In the genomic region with DNA sequence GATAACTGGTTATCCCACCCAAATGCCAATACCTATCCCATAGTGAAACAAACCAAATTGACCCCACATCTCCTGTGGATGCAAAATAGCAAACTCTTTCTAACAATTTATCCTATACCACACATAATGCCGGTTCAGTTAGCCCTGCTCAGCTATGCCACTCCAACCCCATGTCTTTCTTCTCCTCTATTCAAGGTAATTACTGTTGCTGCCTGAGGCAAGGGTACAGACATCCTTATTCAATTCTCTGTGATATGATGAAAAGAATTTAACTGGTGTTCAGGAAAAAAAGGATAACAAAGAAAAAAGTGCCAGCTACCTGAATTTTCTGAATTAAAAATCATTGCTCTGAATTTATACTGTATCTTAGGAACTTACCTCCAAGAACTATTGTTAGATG, we compare ENCODE assay signal across 23 cellular contexts.
"Had no signal": no experiment of that assay in that cellular context is flagged by ENCODE, and none has a peak within 500 bp of the region (broad histone marks: within the 10 kb centered on the region; RNA-seq: fewer than 3 reads in every experiment).

No MANE protein-coding gene starts in this region.

- H3K36me3 Mint-ChIP-seq: activated CD4-positive, alpha-beta memory T cell treated with anti-CD3 and anti-CD28 coated beads for 36 hours had no signal

- H3K27me3 Mint-ChIP-seq: activated B cell treated with CpG ODN at 0.5 μM for 24 hours; activated CD4-positive, alpha-beta memory T cell treated with anti-CD3 and anti-CD28 coated beads for 36 hours; activated CD4-positive, alpha-beta T cell treated with anti-CD3 and anti-CD28 coated beads for 36 hours; naive thymus-derived CD8-positive, alpha-beta T cell; T-helper 17 cell had no signal

- H3K9me3 Mint-ChIP-seq: activated B cell treated with CpG ODN at 0.5 μM for 24 hours; activated CD4-positive, alpha-beta memory T cell treated with anti-CD3 and anti-CD28 coated beads for 36 hours; activated T-helper 1 cell treated with anti-CD3 and anti-CD28 coated beads, Interleukin-12 subunit alpha, Interleukin-12 subunit beta, Interleukin-2, Interleukin-4 antibody, amounts not matched to agents 30 ng/mL and 10 ng/mL and 1 ng/mL, durations not matched to agents 14 hours and 24 hours and 36 hours; mesothelial cell of epicardium; naive thymus-derived CD8-positive, alpha-beta T cell had no signal

- H3K9me3 ChIP-seq: body of pancreas, left lung, pancreas, upper lobe of right lung had no signal

- H3K27me3 ChIP-seq: body of pancreas, foreskin keratinocyte, hepatocyte, left lung, pancreas, upper lobe of right lung had no signal

- H3K4me2 ChIP-seq: hepatocyte had no signal

- H3K27ac Mint-ChIP-seq: activated B cell treated with CpG ODN at 0.5 μM for 24 hours; activated CD4-positive, alpha-beta memory T cell treated with anti-CD3 and anti-CD28 coated beads for 36 hours; activated CD4-positive, alpha-beta T cell treated with anti-CD3 and anti-CD28 coated beads for 36 hours; activated T-helper 1 cell treated with anti-CD3 and anti-CD28 coated beads, Interleukin-12 subunit alpha, Interleukin-12 subunit beta, Interleukin-2, Interleukin-4 antibody, amounts not matched to agents 30 ng/mL and 10 ng/mL and 1 ng/mL, durations not matched to agents 14 hours and 24 hours and 36 hours; naive thymus-derived CD8-positive, alpha-beta T cell; T-helper 17 cell had no signal

- DNase-seq: activated B cell treated with CpG ODN at 0.5 μM for 24 hours; activated CD4-positive, alpha-beta memory T cell treated with anti-CD3 and anti-CD28 coated beads for 36 hours; activated CD4-positive, alpha-beta T cell treated with anti-CD3 and anti-CD28 coated beads for 36 hours; activated gamma-delta T cell; activated naive CD4-positive, alpha-beta T cell treated with anti-CD3 and anti-CD28 coated beads, Interleukin-2, amount 50 U/mL, for 16 hours; activated T-cell treated with anti-CD3 and anti-CD28 coated beads for 4 hours; anterior cingulate cortex; body of pancreas; effector CD8-positive, alpha-beta T cell; foreskin keratinocyte; glutamatergic neuron; kidney glomerular epithelial cell; left lung; naive thymus-derived CD8-positive, alpha-beta T cell; pancreas; right cardiac atrium; stimulated activated CD4-positive, alpha-beta T cell treated with anti-CD3 and anti-CD28 coated beads, Interleukin-4, amount 100 ng/mL, for 24 hours; stimulated activated naive CD4-positive, alpha-beta T cell treated with Interleukin-2 at 50 U/mL for 16 hours; T-helper 17 cell; upper lobe of right lung had no signal

- H3K27ac ChIP-seq: body of pancreas, foreskin keratinocyte, hepatocyte, left lung, pancreas, upper lobe of right lung had no signal

- H3K4me3 ChIP-seq: body of pancreas, hepatocyte, left lung, pancreas, upper lobe of right lung had no signal

- H3K4me3 Mint-ChIP-seq: activated B cell treated with CpG ODN at 0.5 μM for 24 hours; activated CD4-positive, alpha-beta memory T cell treated with anti-CD3 and anti-CD28 coated beads for 36 hours; activated CD4-positive, alpha-beta T cell treated with anti-CD3 and anti-CD28 coated beads for 36 hours; activated T-helper 1 cell treated with anti-CD3 and anti-CD28 coated beads, Interleukin-12 subunit alpha, Interleukin-12 subunit beta, Interleukin-2, Interleukin-4 antibody, amounts not matched to agents 30 ng/mL and 10 ng/mL and 1 ng/mL, durations not matched to agents 14 hours and 24 hours and 36 hours; mesothelial cell of epicardium; naive thymus-derived CD8-positive, alpha-beta T cell; T-helper 17 cell had no signal

- H3K36me3 ChIP-seq: pancreas, upper lobe of right lung had no signal
